ENCODE assay signal across 1 cellular context in the genomic region with DNA sequence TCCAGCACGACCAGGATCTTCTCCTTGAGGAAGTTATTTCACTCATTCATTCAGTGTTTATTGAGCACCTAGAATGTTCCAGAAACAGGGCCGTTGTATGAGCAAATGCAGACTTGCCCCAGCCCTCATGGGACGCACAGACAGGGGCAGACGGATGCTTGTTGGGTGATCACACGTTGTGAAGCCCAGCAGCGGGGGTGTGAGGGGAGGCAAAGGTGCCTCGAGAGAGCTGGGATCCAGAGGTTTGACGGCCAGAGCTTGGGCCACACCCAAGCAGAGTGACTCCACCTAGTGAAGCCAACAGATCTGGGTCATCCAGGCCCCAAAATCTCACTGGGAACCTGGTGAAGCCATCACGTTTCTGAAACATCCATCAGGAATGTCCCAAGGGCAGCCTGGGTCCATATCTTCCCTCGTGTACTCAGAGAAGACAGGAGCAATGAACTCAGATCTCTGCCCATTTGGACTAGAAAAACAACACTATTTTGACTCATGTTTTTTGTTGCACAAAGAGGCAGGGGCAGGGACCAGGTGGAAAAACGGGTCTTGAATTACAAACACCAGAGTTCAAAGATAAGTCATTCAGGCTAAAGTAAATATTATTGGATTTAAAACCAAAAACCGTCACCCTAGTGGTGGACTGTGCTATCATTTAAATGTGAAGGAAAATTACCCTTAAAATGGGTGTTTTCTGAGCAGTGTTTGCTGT.
A peak's percentile ranks its signal among the peaks of the same experiment; 100 is the strongest.
TF ChIP-seq lines count a peak whose summit lies in the region.

No MANE protein-coding gene starts in this region.

TF ChIP-seq in HepG2, 621 proteins besides CTCF, POLR2A, EP300 and RAD21 (continued from another document and continues in another):
- TF ChIP-seq, protein P1, sequence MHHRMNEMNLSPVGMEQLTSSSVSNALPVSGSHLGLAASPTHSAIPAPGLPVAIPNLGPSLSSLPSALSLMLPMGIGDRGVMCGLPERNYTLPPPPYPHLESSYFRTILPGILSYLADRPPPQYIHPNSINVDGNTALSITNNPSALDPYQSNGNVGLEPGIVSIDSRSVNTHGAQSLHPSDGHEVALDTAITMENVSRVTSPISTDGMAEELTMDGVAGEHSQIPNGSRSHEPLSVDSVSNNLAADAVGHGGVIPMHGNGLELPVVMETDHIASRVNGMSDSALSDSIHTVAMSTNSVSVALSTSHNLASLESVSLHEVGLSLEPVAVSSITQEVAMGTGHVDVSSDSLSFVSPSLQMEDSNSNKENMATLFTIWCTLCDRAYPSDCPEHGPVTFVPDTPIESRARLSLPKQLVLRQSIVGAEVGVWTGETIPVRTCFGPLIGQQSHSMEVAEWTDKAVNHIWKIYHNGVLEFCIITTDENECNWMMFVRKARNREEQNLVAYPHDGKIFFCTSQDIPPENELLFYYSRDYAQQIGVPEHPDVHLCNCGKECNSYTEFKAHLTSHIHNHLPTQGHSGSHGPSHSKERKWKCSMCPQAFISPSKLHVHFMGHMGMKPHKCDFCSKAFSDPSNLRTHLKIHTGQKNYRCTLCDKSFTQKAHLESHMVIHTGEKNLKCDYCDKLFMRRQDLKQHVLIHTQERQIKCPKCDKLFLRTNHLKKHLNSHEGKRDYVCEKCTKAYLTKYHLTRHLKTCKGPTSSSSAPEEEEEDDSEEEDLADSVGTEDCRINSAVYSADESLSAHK (CRISPR knock-in tag; IDR thresholded peaks at IDR 0.05; ENCODE audit: borderline replicate concordance) = no peak
- TF ChIP-seq CREM (IDR thresholded peaks at IDR 0.05) (peak; percentile 75), CREM (CRISPR knock-in tag; IDR thresholded peaks at IDR 0.05) (no peak), ZNF251 (CRISPR knock-in tag; IDR thresholded peaks at IDR 0.05) (no peak), ZNF775 (CRISPR knock-in tag; IDR thresholded peaks at IDR 0.05; ENCODE audit: borderline replicate concordance) (no peak), RAD51 (IDR thresholded peaks at IDR 0.05; ENCODE audit: borderline replicate concordance) (no peak), ZNF224 (CRISPR knock-in tag; IDR thresholded peaks at IDR 0.05) (no peak), BRF2 (CRISPR knock-in tag; IDR thresholded peaks at IDR 0.05) (no peak), ZSCAN9 (CRISPR knock-in tag; IDR thresholded peaks at IDR 0.05; ENCODE audit: borderline replicate concordance) (peak; percentile 66; the same call in 1 of the 2 replicates), PHF5A (CRISPR knock-in tag; IDR thresholded peaks at IDR 0.05; ENCODE audit: low read depth, unreplicated experiment) (peak; percentile 83), ZNF768 (CRISPR knock-in tag; IDR thresholded peaks at IDR 0.05) (0 out of 2 replicates have a peak, but pooled peaks have one; percentile 35), NR2F6 (IDR thresholded peaks at IDR 0.05) (peak; percentile 72), NR2F6 (CRISPR knock-in tag; IDR thresholded peaks at IDR 0.05) (peak; percentile 79), TGIF2 (CRISPR knock-in tag; IDR thresholded peaks at IDR 0.05) (peak; percentile 66; the same call in 1 of the 2 replicates), ZNF572 (CRISPR knock-in tag; IDR thresholded peaks at IDR 0.05) (no peak; the same call in 1 of the 2 replicates), KDM4B (CRISPR knock-in tag; IDR thresholded peaks at IDR 0.05) (peak; percentile 40; the same call in 1 of the 2 replicates), KLF6 (CRISPR knock-in tag; IDR thresholded peaks at IDR 0.05) (peak; percentile 26), PITX1 (CRISPR knock-in tag; IDR thresholded peaks at IDR 0.05) (peak; percentile 62; the same call in 1 of the 2 replicates), IKZF5 (CRISPR knock-in tag; IDR thresholded peaks at IDR 0.05) (peak; percentile 90), ETV5 (CRISPR knock-in tag; IDR thresholded peaks at IDR 0.05; ENCODE audit: borderline replicate concordance) (peak; percentile 68; the same call in 1 of the 2 replicates), GZF1 (CRISPR knock-in tag; IDR thresholded peaks at IDR 0.05) (0 out of 2 replicates have a peak, but pooled peaks have one; percentile 7), FOXP1 (IDR thresholded peaks at IDR 0.05) (peak; percentile 56; the same call in 1 of the 2 replicates), FOXP1 (CRISPR knock-in tag; IDR thresholded peaks at IDR 0.05) (peak; percentile 95), MBD4 (IDR thresholded peaks at IDR 0.05; ENCODE audit: borderline replicate concordance, low read length) (no peak; the same call in 1 of the 2 replicates), HMG20B (CRISPR knock-in tag; conservative IDR thresholded peaks at IDR 0.05) (0 out of 2 replicates have a peak, but pooled peaks have one; percentile 46), FOXK1 (CRISPR knock-in tag; IDR thresholded peaks at IDR 0.05; ENCODE audit: borderline replicate concordance, low read depth) (peak; percentile 89), NFATC3 (CRISPR knock-in tag; IDR thresholded peaks at IDR 0.05) (0 out of 2 replicates have a peak, but pooled peaks have one; percentile 65), GLI4 (CRISPR knock-in tag; IDR thresholded peaks at IDR 0.05; ENCODE audit: borderline replicate concordance) (no peak), ZNF503 (CRISPR knock-in tag; IDR thresholded peaks at IDR 0.05) (0 out of 2 replicates have a peak, but pooled peaks have one; percentile 69), TBL1XR1 (IDR thresholded peaks at IDR 0.05; ENCODE audit: borderline replicate concordance, low read length, partially characterized antibody) (peak; percentile 75), ZKSCAN1 (IDR thresholded peaks at IDR 0.05; ENCODE audit: low read length) (no peak), ARNTL (CRISPR knock-in tag; IDR thresholded peaks at IDR 0.05) (peak; percentile 98), NFRKB (IDR thresholded peaks at IDR 0.05) (no peak), KDM1A (CRISPR knock-in tag; IDR thresholded peaks at IDR 0.05) (peak; percentile 57; the same call in 1 of the 2 replicates), SNAPC2 (CRISPR knock-in tag; IDR thresholded peaks at IDR 0.05) (peak; percentile 30; the same call in 1 of the 2 replicates), IRF2 (CRISPR knock-in tag; IDR thresholded peaks at IDR 0.05) (peak; percentile 65), ZNF430 (CRISPR knock-in tag; IDR thresholded peaks at IDR 0.05) (0 out of 2 replicates have a peak, but pooled peaks have one; percentile 62), NCOA2 (CRISPR knock-in tag; IDR thresholded peaks at IDR 0.05) (peak; percentile 86), NFYB (CRISPR knock-in tag; IDR thresholded peaks at IDR 0.05) (no peak), ZNF30 (CRISPR knock-in tag; IDR thresholded peaks at IDR 0.05) (no peak; the same call in 1 of the 2 replicates), FOXM1 (CRISPR knock-in tag; IDR thresholded peaks at IDR 0.05) (no peak), ZNF205 (CRISPR knock-in tag; IDR thresholded peaks at IDR 0.05) (peak; percentile 71; the same call in 1 of the 2 replicates), SOX5 (CRISPR knock-in tag; IDR thresholded peaks at IDR 0.05; ENCODE audit: borderline replicate concordance) (peak; percentile 90), MAZ (IDR thresholded peaks at IDR 0.05; ENCODE audit: borderline replicate concordance, low read depth, low read length) (no peak), MAZ (CRISPR knock-in tag; IDR thresholded peaks at IDR 0.05; ENCODE audit: low read depth) (peak; percentile 15; the same call in 1 of the 2 replicates), XRCC5 (optimal IDR thresholded peaks at IDR 0.05; ENCODE audit: low read length) (peak; percentile 74), ZNF780A (CRISPR knock-in tag; IDR thresholded peaks at IDR 0.05) (no peak), ZNF331 (CRISPR knock-in tag; IDR thresholded peaks at IDR 0.05) (peak; percentile 56; the same call in 1 of the 2 replicates), ERF (CRISPR knock-in tag; IDR thresholded peaks at IDR 0.05) (peak; percentile 94), FOXA1 (IDR thresholded peaks at IDR 0.05) (0 out of 2 replicates have a peak, but pooled peaks have one; percentile 5), FOXA1 (CRISPR knock-in tag; IDR thresholded peaks at IDR 0.05) (peak; percentile 42; the same call in 1 of the 2 replicates), NR2F1 (CRISPR knock-in tag; IDR thresholded peaks at IDR 0.05) (peak; percentile 24 to 31; a peak in 1 of 4 replicates), SP5 (CRISPR knock-in tag; IDR thresholded peaks at IDR 0.05; ENCODE audit: borderline replicate concordance, low read depth) (peak; percentile 85), RFXANK (CRISPR knock-in tag; IDR thresholded peaks at IDR 0.05) (no peak), MZF1 (CRISPR knock-in tag; IDR thresholded peaks at IDR 0.05; ENCODE audit: borderline replicate concordance) (no peak)
- TF ChIP-seq, protein P2, sequence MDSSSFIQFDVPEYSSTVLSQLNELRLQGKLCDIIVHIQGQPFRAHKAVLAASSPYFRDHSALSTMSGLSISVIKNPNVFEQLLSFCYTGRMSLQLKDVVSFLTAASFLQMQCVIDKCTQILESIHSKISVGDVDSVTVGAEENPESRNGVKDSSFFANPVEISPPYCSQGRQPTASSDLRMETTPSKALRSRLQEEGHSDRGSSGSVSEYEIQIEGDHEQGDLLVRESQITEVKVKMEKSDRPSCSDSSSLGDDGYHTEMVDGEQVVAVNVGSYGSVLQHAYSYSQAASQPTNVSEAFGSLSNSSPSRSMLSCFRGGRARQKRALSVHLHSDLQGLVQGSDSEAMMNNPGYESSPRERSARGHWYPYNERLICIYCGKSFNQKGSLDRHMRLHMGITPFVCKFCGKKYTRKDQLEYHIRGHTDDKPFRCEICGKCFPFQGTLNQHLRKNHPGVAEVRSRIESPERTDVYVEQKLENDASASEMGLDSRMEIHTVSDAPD (CRISPR knock-in tag; IDR thresholded peaks at IDR 0.05) = 0 out of 2 replicates have a peak, but pooled peaks have one; percentile 63
- TF ChIP-seq, protein P3, sequence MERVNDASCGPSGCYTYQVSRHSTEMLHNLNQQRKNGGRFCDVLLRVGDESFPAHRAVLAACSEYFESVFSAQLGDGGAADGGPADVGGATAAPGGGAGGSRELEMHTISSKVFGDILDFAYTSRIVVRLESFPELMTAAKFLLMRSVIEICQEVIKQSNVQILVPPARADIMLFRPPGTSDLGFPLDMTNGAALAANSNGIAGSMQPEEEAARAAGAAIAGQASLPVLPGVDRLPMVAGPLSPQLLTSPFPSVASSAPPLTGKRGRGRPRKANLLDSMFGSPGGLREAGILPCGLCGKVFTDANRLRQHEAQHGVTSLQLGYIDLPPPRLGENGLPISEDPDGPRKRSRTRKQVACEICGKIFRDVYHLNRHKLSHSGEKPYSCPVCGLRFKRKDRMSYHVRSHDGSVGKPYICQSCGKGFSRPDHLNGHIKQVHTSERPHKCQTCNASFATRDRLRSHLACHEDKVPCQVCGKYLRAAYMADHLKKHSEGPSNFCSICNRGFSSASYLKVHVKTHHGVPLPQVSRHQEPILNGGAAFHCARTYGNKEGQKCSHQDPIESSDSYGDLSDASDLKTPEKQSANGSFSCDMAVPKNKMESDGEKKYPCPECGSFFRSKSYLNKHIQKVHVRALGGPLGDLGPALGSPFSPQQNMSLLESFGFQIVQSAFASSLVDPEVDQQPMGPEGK (CRISPR knock-in tag; IDR thresholded peaks at IDR 0.05) = peak; percentile 78
- TF ChIP-seq, protein P4, sequence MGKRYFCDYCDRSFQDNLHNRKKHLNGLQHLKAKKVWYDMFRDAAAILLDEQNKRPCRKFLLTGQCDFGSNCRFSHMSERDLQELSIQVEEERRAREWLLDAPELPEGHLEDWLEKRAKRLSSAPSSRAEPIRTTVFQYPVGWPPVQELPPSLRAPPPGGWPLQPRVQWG (CRISPR knock-in tag; IDR thresholded peaks at IDR 0.05; ENCODE audit: borderline replicate concordance, low read depth) = no peak
- TF ChIP-seq, protein P5, sequence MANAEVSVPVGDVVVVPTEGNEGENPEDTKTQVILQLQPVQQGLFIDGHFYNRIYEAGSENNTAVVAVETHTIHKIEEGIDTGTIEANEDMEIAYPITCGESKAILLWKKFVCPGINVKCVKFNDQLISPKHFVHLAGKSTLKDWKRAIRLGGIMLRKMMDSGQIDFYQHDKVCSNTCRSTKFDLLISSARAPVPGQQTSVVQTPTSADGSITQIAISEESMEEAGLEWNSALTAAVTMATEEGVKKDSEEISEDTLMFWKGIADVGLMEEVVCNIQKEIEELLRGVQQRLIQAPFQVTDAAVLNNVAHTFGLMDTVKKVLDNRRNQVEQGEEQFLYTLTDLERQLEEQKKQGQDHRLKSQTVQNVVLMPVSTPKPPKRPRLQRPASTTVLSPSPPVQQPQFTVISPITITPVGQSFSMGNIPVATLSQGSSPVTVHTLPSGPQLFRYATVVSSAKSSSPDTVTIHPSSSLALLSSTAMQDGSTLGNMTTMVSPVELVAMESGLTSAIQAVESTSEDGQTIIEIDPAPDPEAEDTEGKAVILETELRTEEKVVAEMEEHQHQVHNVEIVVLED (CRISPR knock-in tag; IDR thresholded peaks at IDR 0.05; ENCODE audit: borderline replicate concordance) = peak; percentile 62
